ENCODE assay signal across 19 cellular contexts in genomic region chr22:47299211-47299878, GRCh38.
A peak's percentile ranks its signal among the peaks of the same experiment; 100 is the strongest.
DNase-seq lines count a peak whose midpoint lies in the region; ATAC-seq and TF ChIP-seq lines count a peak whose summit lies in the region.
"Had no signal": no experiment of that assay in that cellular context is flagged by ENCODE, and none has a peak within 500 bp of the region (broad histone marks: within the 10 kb centered on the region; RNA-seq: fewer than 3 reads in every experiment).

No MANE protein-coding gene starts in this region.

- intact Hi-C loops in vagina (cut with DNase I) = no loop called here

- no peaks in the 10 kb centered on the region for H3K4me1 Mint-ChIP-seq in activated CD8-positive, alpha-beta memory T cell treated with anti-CD3 and anti-CD28 coated beads, Interleukin-2, amount 10 ng/mL, durations not matched to agents 7 days and 5 days
- H3K4me1 Mint-ChIP-seq: CD4-positive, CD25-positive, alpha-beta regulatory T cell had no signal

- DNase-seq in activated CD8-positive, alpha-beta memory T cell treated with anti-CD3 and anti-CD28 coated beads, Interleukin-2, amount 10 ng/mL, durations not matched to agents 7 days and 5 days = peak; percentile 5
- no peak for DNase-seq in activated CD8-positive, alpha-beta memory T cell treated with anti-CD3 and anti-CD28 coated beads, Interleukin-2, amount 50 U/mL, for 48 hours
- DNase-seq in H7 = peak; percentile 20
- DNase-seq in mesenteric fat pad (ENCODE audit: low spot score) = peak; percentile 39
- peak; percentile 60 to 84 for DNase-seq in vagina (ENCODE audit: extremely low spot score in 2 of 2)
- no peak for DNase-seq in NCI-H69 (lab: John Stamatoyannopoulos, UW)
- DNase-seq: CD4-positive, CD25-positive, alpha-beta regulatory T cell; KBM-7; MV-4-11; NCI-H1105 treated with DMSO at 0.1 percent for 48 hours; NCI-H146; NCI-H1930; NCI-H2107; NCI-H446; NCI-H526; SHP77 treated with DMSO at 0.1 percent for 48 hours had no signal

- TF ChIP-seq POLR2A in vagina (IDR thresholded peaks at IDR 0.05) = no peak

- H3K36me3 Mint-ChIP-seq in activated CD8-positive, alpha-beta memory T cell treated with anti-CD3 and anti-CD28 coated beads, Interleukin-2, amount 10 ng/mL, durations not matched to agents 7 days and 5 days = no peaks in the 10 kb centered on the region
- H3K36me3 Mint-ChIP-seq: CD4-positive, CD25-positive, alpha-beta regulatory T cell had no signal

- no peak overlapping the region for H3K4me3 Mint-ChIP-seq in activated CD8-positive, alpha-beta memory T cell treated with anti-CD3 and anti-CD28 coated beads, Interleukin-2, amount 10 ng/mL, durations not matched to agents 7 days and 5 days
- H3K4me3 Mint-ChIP-seq: CD4-positive, CD25-positive, alpha-beta regulatory T cell had no signal

- H3K27ac Mint-ChIP-seq in activated CD8-positive, alpha-beta memory T cell treated with anti-CD3 and anti-CD28 coated beads, Interleukin-2, amount 10 ng/mL, durations not matched to agents 7 days and 5 days = no peak overlapping the region

- H3K27ac ChIP-seq in vagina = no peak overlapping the region
- H3K27ac ChIP-seq: RWPE1 had no signal

- no peaks in the 10 kb centered on the region for H3K4me1 ChIP-seq in vagina

- H3K4me3 ChIP-seq in H7 (ENCODE audit: insufficient read depth, low read depth, low read length) = no peak overlapping the region
- H3K4me3 ChIP-seq in vagina = no peak overlapping the region

- no peak for TF ChIP-seq CTCF in vagina (IDR thresholded peaks at IDR 0.05)

- CTCF ChIA-PET in activated CD8-positive, alpha-beta memory T cell treated with anti-CD3 and anti-CD28 coated beads, Interleukin-2, amount 10 ng/mL, durations not matched to agents 7 days and 5 days (lab: Charles Lee) = no interaction called here

- ATAC-seq in activated CD8-positive, alpha-beta memory T cell treated with anti-CD3 and anti-CD28 coated beads, Interleukin-2, amount 10 ng/mL, durations not matched to agents 7 days and 5 days = no peak
- ATAC-seq in GM18868 (IDR thresholded peaks at IDR 0.05; ENCODE audit: unreplicated experiment) = no peak
- ATAC-seq: Panc1 had no signal

- no peaks in the 10 kb centered on the region for H3K9me3 ChIP-seq in vagina

- H3K36me3 ChIP-seq in H7 (replicated peaks; ENCODE audit: control insufficient read depth, insufficient read depth, low read length) (no peaks in the 10 kb centered on the region), vagina (no peaks in the 10 kb centered on the region)

- no peaks in the 10 kb centered on the region for H3K27me3 Mint-ChIP-seq in activated CD8-positive, alpha-beta memory T cell treated with anti-CD3 and anti-CD28 coated beads, Interleukin-2, amount 10 ng/mL, durations not matched to agents 7 days and 5 days
- H3K27me3 Mint-ChIP-seq: CD4-positive, CD25-positive, alpha-beta regulatory T cell had no signal

- H3K27me3 ChIP-seq in H7 (ENCODE audit: control insufficient read depth, insufficient read depth, low read length) (no peaks in the 10 kb centered on the region), vagina (no peaks in the 10 kb centered on the region)

- no peaks in the 10 kb centered on the region for H3K9me3 Mint-ChIP-seq in activated CD8-positive, alpha-beta memory T cell treated with anti-CD3 and anti-CD28 coated beads, Interleukin-2, amount 10 ng/mL, durations not matched to agents 7 days and 5 days (ENCODE audit: low read depth)

Comparison
In these comparisons a context has a peak if more than half of its experiments do, and no peak if none do; other contexts are left out.
1. DNase-seq: peak in activated CD8-positive, alpha-beta memory T cell treated with anti-CD3 and anti-CD28 coated beads, Interleukin-2, amount 10 ng/mL, durations not matched to agents 7 days and 5 days (single experiment), H7 (single experiment), mesenteric fat pad (single experiment) and vagina (2 of 2); none in activated CD8-positive, alpha-beta memory T cell treated with anti-CD3 and anti-CD28 coated beads, Interleukin-2, amount 50 U/mL, for 48 hours (single experiment) and NCI-H69 (single experiment).